In the genomic region with DNA sequence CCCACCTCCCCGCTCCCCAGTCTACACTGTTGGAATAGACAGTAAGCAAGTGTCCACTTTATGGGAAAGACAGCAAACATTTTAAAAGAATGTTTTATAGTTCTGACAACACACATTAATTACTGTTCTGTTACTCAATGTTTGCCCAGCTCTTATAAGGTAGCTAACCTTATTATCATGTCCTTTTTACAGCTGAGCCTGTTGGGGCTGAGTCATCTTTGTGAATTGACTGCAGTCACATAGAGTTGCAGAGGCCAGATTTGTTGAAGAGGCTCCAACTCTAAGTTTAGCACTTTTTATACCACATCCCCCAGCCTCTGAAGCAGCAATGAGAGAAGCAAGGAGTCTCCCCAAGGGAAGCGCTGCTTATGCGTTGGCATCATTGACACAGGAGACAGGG, we compare ENCODE assay signal across 18 cellular contexts.
DNase-seq lines count a peak whose midpoint lies in the region; ATAC-seq and TF ChIP-seq lines count a peak whose summit lies in the region.
"Had no signal": no experiment of that assay in that cellular context is flagged by ENCODE, and none has a peak within 500 bp of the region (broad histone marks: within the 10 kb centered on the region; RNA-seq: fewer than 3 reads in every experiment).

No MANE protein-coding gene starts in this region.

- no peaks in the 10 kb centered on the region for H3K9me3 ChIP-seq in DND-41 (ENCODE audit: insufficient read depth, low read length, severe bottlenecking)
- H3K9me3 ChIP-seq: pancreas, sigmoid colon, testis had no signal

- no peak for TF ChIP-seq POLR2A in erythroblast (IDR thresholded peaks at IDR 0.05; ENCODE audit: low read length)

- no peak overlapping the region for H3K9ac ChIP-seq in DND-41 (ENCODE audit: low read depth, low read length)

- no peak overlapping the region for H2AFZ ChIP-seq in DND-41 (ENCODE audit: low read depth, low read length)

- no peak overlapping the region for H3K4me2 ChIP-seq in DND-41 (ENCODE audit: insufficient read depth, low read length)

- no peaks in the 10 kb centered on the region for H3K27me3 ChIP-seq in DND-41 (ENCODE audit: insufficient read depth, low read length, poor library complexity)
- H3K27me3 ChIP-seq: pancreas, sigmoid colon, testis had no signal

- no peak for ATAC-seq in DND-41 (ENCODE audit: insufficient read depth, low read depth)
- ATAC-seq: CD8-positive, alpha-beta T cell; esophagus mucosa; left lobe of liver had no signal

- no peak overlapping the region for H3K4me3 ChIP-seq in DND-41 (ENCODE audit: low read depth in 1 of 2, low read length in 2 of 2)
- H3K4me3 ChIP-seq: pancreas, sigmoid colon, SK-N-MC, testis had no signal

- peaks cover 32% of the 10 kb centered on the region for H3K4me1 ChIP-seq in DND-41 (ENCODE audit: insufficient read depth, low read length)
- H3K4me1 ChIP-seq: sigmoid colon, testis had no signal

- H4K20me1 ChIP-seq in DND-41 (ENCODE audit: insufficient read depth, low read length), result no peaks in the 10 kb centered on the region

- peak overlapping the region; percentile 54; the same call in 1 of the 2 replicates for H3K27ac ChIP-seq in DND-41 (ENCODE audit: low read length)
- H3K27ac ChIP-seq: pancreas, sigmoid colon, SK-N-MC, testis had no signal

- DNase-seq in DND-41 (no peak), NCI-H2081 treated with DMSO at 0.1 percent for 48 hours (lab: John Stamatoyannopoulos, UW) (peak; percentile 78), SHP77 treated with DMSO at 0.1 percent for 48 hours (lab: John Stamatoyannopoulos, UW) (peak; percentile 93), myocyte (ENCODE audit: low read depth) (peak; percentile 3), kidney tubule cell (ENCODE audit: low spot score) (no peak), activated T-cell treated with anti-CD3 and anti-CD28 coated beads for 4 hours (no peak), erythroblast (lab: John Stamatoyannopoulos, UW) (no peak)
- DNase-seq: activated B cell treated with CpG ODN at 0.5 μM for 24 hours; activated CD4-positive, alpha-beta memory T cell treated with anti-CD3 and anti-CD28 coated beads for 36 hours; activated naive CD4-positive, alpha-beta T cell treated with anti-CD3 and anti-CD28 coated beads, Interleukin-2, amount 10 ng/mL, durations not matched to agents 7 days and 5 days; aorta; CD8-positive, alpha-beta T cell; pancreas; sigmoid colon; testis had no signal

- no peak for TF ChIP-seq CTCF in DND-41 (IDR thresholded peaks at IDR 0.05; ENCODE audit: borderline replicate concordance, extremely low read depth, low read length, poor library complexity, severe bottlenecking)

- H3K79me2 ChIP-seq in DND-41 (ENCODE audit: insufficient read depth, low read length), result no peaks in the 10 kb centered on the region

- H3K36me3 ChIP-seq in DND-41 (ENCODE audit: insufficient read depth, low read length), result no peaks in the 10 kb centered on the region
- H3K36me3 ChIP-seq: pancreas, sigmoid colon had no signal

Comparison
In these comparisons a context has a peak if more than half of its experiments do, and no peak if none do; other contexts are left out.
1. DNase-seq: peak in NCI-H2081 treated with DMSO at 0.1 percent for 48 hours (single experiment), SHP77 treated with DMSO at 0.1 percent for 48 hours (single experiment) and myocyte (single experiment); none in DND-41 (single experiment), kidney tubule cell (single experiment), activated T-cell treated with anti-CD3 and anti-CD28 coated beads for 4 hours (single experiment) and erythroblast (0 of 2).